8 cellular contexts compared by ENCODE assay signal in genomic region chr3:32392530-32393302, GRCh38. TPM values are rescaled to one million over a fixed set of nuclear protein-coding genes. Genes with fewer than 3 reads are reported as not detected.
DNase-seq lines count a peak whose midpoint lies in the region; ATAC-seq, FAIRE-seq and TF ChIP-seq lines count a peak whose summit lies in the region.

No MANE protein-coding gene starts in this region.

- H3K4me1 ChIP-seq in HUES6 (ENCODE audit: control insufficient read depth, insufficient read depth, low read length): peaks cover 11% of the 10 kb centered on the region
- peaks cover 0 to 4% (median 0%) of the 10 kb centered on the region in 3 donors for H3K4me1 ChIP-seq in pancreas

- no peak overlapping the region; the same call in 1 of the 2 replicates for H3K27ac ChIP-seq in HUES6 (ENCODE audit: low read depth, low read length)
- peak overlapping the region; percentile 39 to 91 (median 70) for H3K27ac ChIP-seq in pancreas

- no peak for TF ChIP-seq CTCF in Calu3 (IDR thresholded peaks at IDR 0.05; ENCODE audit: unreplicated experiment)
- TF ChIP-seq CTCF in pancreas (IDR thresholded peaks at IDR 0.05): no peak

- peaks cover 34% of the 10 kb centered on the region for H3K4me1 Mint-ChIP-seq in Calu3 (ENCODE audit: low read depth, unreplicated experiment)

- H3K27me3 Mint-ChIP-seq in Calu3 (ENCODE audit: unreplicated experiment): no peaks in the 10 kb centered on the region

- peaks cover 53% of the 10 kb centered on the region for H3K36me3 Mint-ChIP-seq in Calu3 (ENCODE audit: insufficient read depth, unreplicated experiment)

- H3K4me3 ChIP-seq in HUES6 (ENCODE audit: low read depth, low read length) (peak overlapping the region; percentile 85), pancreas (peak overlapping the region; percentile 55 to 79 (median 74))

- peak overlapping the region; percentile 88 for H3K27ac Mint-ChIP-seq in Calu3 (ENCODE audit: unreplicated experiment)

- BruUV-seq in Calu3 (replicated peaks; lab: Mats Ljungman, UMichigan): TSS peak; percentile 32

- H3K36me3 ChIP-seq in HUES6 (ENCODE audit: control insufficient read depth, insufficient read depth, low read length) (no peaks in the 10 kb centered on the region), pancreas (no peaks in the 10 kb centered on the region)

- 41 to 45% methylated on average over 18 of the region's 18 CpGs for WGBS in pancreas, 2 donors

- H3K9me3 ChIP-seq in HUES6 (ENCODE audit: control insufficient read depth, insufficient read depth, low read depth, low read length): no peaks in the 10 kb centered on the region
- no peaks in the 10 kb centered on the region for H3K9me3 ChIP-seq in pancreas

- H3K9me3 Mint-ChIP-seq in Calu3 (ENCODE audit: low read depth, unreplicated experiment): no peaks in the 10 kb centered on the region

- DNase-seq in Calu3 (no peak), glomerular visceral epithelial cell (ENCODE audit: extremely low spot score) (peak; percentile 51), pancreas (peak in 4 of 6 donors; percentile 36 to 58 (median 40)), posterior cingulate gyrus (no peak)
- peak; percentile 48 for DNase-seq in activated naive CD4-positive, alpha-beta T cell treated with Interleukin-2 at 50 U/mL for 16 hours

- intact Hi-C loops in Calu3 (cut with micrococcal nuclease; ENCODE audit: unreplicated experiment): no loop called here
- intact Hi-C loops in pancreas (cut with DNase I): no loop called here
- intact Hi-C loops in posterior cingulate gyrus (cut with DNase I): no loop called here

- peaks cover 13% of the 10 kb centered on the region for H3K27me3 ChIP-seq in HUES6 (ENCODE audit: control insufficient read depth, insufficient read depth, low read length)
- no peaks in the 10 kb centered on the region for H3K27me3 ChIP-seq in pancreas

- peak overlapping the region; percentile 98 for H3K4me3 Mint-ChIP-seq in Calu3 (ENCODE audit: low read depth, unreplicated experiment)

- FAIRE-seq in pancreas (lab: Jason Lieb, UNC): no peak

- CTCF ChIA-PET in Calu3 (lab: Charles Lee): interaction anchor here (0.7 to 1.2 kb wide), 3 partner anchors 22 to 77 kb away, joined by 3 to 5 read pairs (median 4); no protein-coding TSS in a partner anchor

- ATAC-seq in pancreas (peak; percentile 37 to 75 (median 49)), GM19035 (IDR thresholded peaks at IDR 0.05; ENCODE audit: unreplicated experiment) (no peak), GM18868 (IDR thresholded peaks at IDR 0.05; ENCODE audit: unreplicated experiment) (no peak)

- peak overlapping the region; percentile 82 for H3K9ac ChIP-seq in HUES6 (ENCODE audit: low read length)

RNA-seq across cellular contexts. Expression of gene CMTM7, which starts 1.1 kb away (rescaled TPM):
- total RNA-seq in Calu3 (2022) (113 and 131 TPM in 2 replicates), pancreas (10 to 100 TPM in 3 of 6 donors, 1 to 10 TPM in 3; 6.1 to 21.4 (median 9.8) TPM)
- polyA plus RNA-seq in pancreas: 10 to 100 TPM; 18.9 to 23.8 TPM

Comparison
In these comparisons a context has a peak if more than half of its experiments do, and no peak if none do; other contexts are left out.
1. DNase-seq: peak in activated naive CD4-positive, alpha-beta T cell treated with Interleukin-2 at 50 U/mL for 16 hours (single experiment), glomerular visceral epithelial cell (single experiment) and pancreas (4 of 6); none in Calu3 (single experiment) and posterior cingulate gyrus (0 of 10).
2. ATAC-seq: peak in pancreas (4 of 4); none in GM19035 (single experiment) and GM18868 (single experiment).